Comparison of ENCODE assay signal across 10 cellular contexts in the genomic region with DNA sequence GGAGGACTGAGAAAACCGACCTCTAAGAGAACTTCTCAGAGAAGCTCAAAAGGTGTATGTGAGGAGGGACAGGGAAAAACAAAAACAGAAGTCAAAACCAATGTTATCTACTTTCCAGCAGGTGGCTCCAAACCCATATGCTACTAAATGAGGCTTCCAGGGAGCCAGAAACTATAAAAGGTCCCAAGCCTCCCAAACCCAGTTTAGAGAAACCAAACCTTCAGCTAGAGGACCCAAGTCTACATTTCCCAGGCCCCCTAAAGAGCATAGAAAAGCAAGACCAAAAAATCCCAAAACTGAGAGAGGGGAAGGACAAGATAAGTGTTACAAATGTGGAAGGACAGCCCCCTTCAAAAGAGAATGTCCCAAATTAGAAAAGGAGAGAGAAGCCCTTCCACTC. TPM values are rescaled to one million over a fixed set of nuclear protein-coding genes. Genes with fewer than 3 reads are reported as not detected.
DNase-seq lines count a peak whose midpoint lies in the region; ATAC-seq and TF ChIP-seq lines count a peak whose summit lies in the region.
"Had no signal": no experiment of that assay in that cellular context is flagged by ENCODE, and none has a peak within 500 bp of the region (broad histone marks: within the 10 kb centered on the region; RNA-seq: fewer than 3 reads in every experiment).

No MANE protein-coding gene starts in this region.

- POLR2A ChIA-PET in CD8-positive, alpha-beta T cell (lab: Charles Lee), result interaction anchor here (0.6 kb wide), 1 partner anchor 62 kb away, joined by 3 read pairs; no protein-coding TSS in a partner anchor

- H3K4me1 Mint-ChIP-seq in CD8-positive, alpha-beta T cell (ENCODE audit: low read depth), result no peaks in the 10 kb centered on the region

- no peak for DNase-seq in CD8-positive, alpha-beta T cell
- DNase-seq in GM19238 (ENCODE audit: insufficient read length, low spot score), result peak; percentile 67
- DNase-seq in NCI-H69 (lab: John Stamatoyannopoulos, UW), result peak; percentile 31
- DNase-seq in choroid plexus epithelial cell (ENCODE audit: low read depth), result peak; percentile 62
- DNase-seq in NCI-H1048 (lab: John Stamatoyannopoulos, UW), result no peak
- no peak for DNase-seq in activated effector memory CD4-positive, alpha-beta T cell treated with Interleukin-2 at 50 U/mL for 16 hours

- H3K9me3 ChIP-seq in CD8-positive, alpha-beta T cell (ENCODE audit: low read length), result no peaks in the 10 kb centered on the region
- no peaks in the 10 kb centered on the region for H3K9me3 ChIP-seq in liver (ENCODE audit: control insufficient read depth in 4 of 4, low read length in 3 of 4)
- H3K9me3 ChIP-seq: SJCRH30 had no signal

- peak; percentile 55 for TF ChIP-seq CTCF in CD8-positive, alpha-beta T cell (IDR thresholded peaks at IDR 0.05)
- TF ChIP-seq CTCF in choroid plexus epithelial cell (conservative IDR thresholded peaks at IDR 0.05; ENCODE audit: low read depth, low read length), result peak; percentile 71
- TF ChIP-seq CTCF in liver (IDR thresholded peaks at IDR 0.05; ENCODE audit: low read depth, low read length, missing input control), result peak; percentile 61

- H3K36me3 Mint-ChIP-seq in CD8-positive, alpha-beta T cell, result peaks cover 4% of the 10 kb centered on the region

- TF ChIP-seq RAD21 in liver (IDR thresholded peaks at IDR 0.05), result peak; percentile 83 to 86

- intact Hi-C loops in CD8-positive, alpha-beta T cell (cut with DNase I, micrococcal nuclease), result loop anchor here (1.0 to 10.0 kb wide), 2 partner anchors 33 to 1968 kb away; no protein-coding TSS in a partner anchor

- H3K27me3 Mint-ChIP-seq in CD8-positive, alpha-beta T cell (ENCODE audit: low read depth), result no peaks in the 10 kb centered on the region
- H3K27me3 Mint-ChIP-seq: naive thymus-derived CD8-positive, alpha-beta T cell had no signal

- 10% methylated on average over 1 of the region's 1 CpG for WGBS in liver

- ATAC-seq in CD8-positive, alpha-beta T cell, result peak; percentile 46
- ATAC-seq in GM18858 (IDR thresholded peaks at IDR 0.05; ENCODE audit: unreplicated experiment), result no peak
- ATAC-seq: naive thymus-derived CD8-positive, alpha-beta T cell had no signal

- no peaks in the 10 kb centered on the region for H3K9me3 Mint-ChIP-seq in CD8-positive, alpha-beta T cell
- H3K9me3 Mint-ChIP-seq: naive thymus-derived CD8-positive, alpha-beta T cell had no signal

- H3K36me3 ChIP-seq in CD8-positive, alpha-beta T cell (ENCODE audit: insufficient read depth, low read length), result no peaks in the 10 kb centered on the region
- H3K36me3 ChIP-seq in liver (ENCODE audit: control insufficient read depth in 4 of 4, insufficient read depth in 3 of 4, low read depth in 1 of 4, low read length in 3 of 4), result peaks cover 0 to 24% (median 8%) of the 10 kb centered on the region in 4 donors
- H3K36me3 ChIP-seq: SJCRH30 had no signal

- no peak overlapping the region for H3K4me3 Mint-ChIP-seq in CD8-positive, alpha-beta T cell
- H3K4me3 Mint-ChIP-seq: naive thymus-derived CD8-positive, alpha-beta T cell had no signal

- H3K4me1 ChIP-seq in CD8-positive, alpha-beta T cell (ENCODE audit: insufficient read depth, low read length), result no peaks in the 10 kb centered on the region
- H3K4me1 ChIP-seq in liver (ENCODE audit: control insufficient read depth in 4 of 4, insufficient read depth in 4 of 4, low read length in 3 of 4), result peaks cover 1 to 28% (median 15%) of the 10 kb centered on the region in 4 donors
- H3K4me1 ChIP-seq: SJCRH30 had no signal

- no peak overlapping the region for H3K4me3 ChIP-seq in CD8-positive, alpha-beta T cell (ENCODE audit: low read depth, low read length)
- H3K4me3 ChIP-seq in choroid plexus epithelial cell (ENCODE audit: low read depth, low read length) (no peak overlapping the region), liver (ENCODE audit: low read depth in 1 of 3, low read length in 3 of 3) (no peak overlapping the region)
- H3K4me3 ChIP-seq: SJCRH30 had no signal

- no peak overlapping the region for H3K9ac ChIP-seq in liver (ENCODE audit: low read depth in 1 of 2, low read length in 2 of 2)

- H3K27me3 ChIP-seq in CD8-positive, alpha-beta T cell (ENCODE audit: insufficient read depth, low read length), result no peaks in the 10 kb centered on the region
- H3K27me3 ChIP-seq in liver (ENCODE audit: control insufficient read depth in 4 of 4, insufficient read depth in 4 of 4, low read length in 3 of 4), result no peaks in the 10 kb centered on the region
- H3K27me3 ChIP-seq: SJCRH30 had no signal

- H3K27ac ChIP-seq in CD8-positive, alpha-beta T cell (ENCODE audit: low read depth, low read length), result no peak overlapping the region
- peak overlapping the region in 1 of 2 donors; percentile 16 for H3K27ac ChIP-seq in liver (ENCODE audit: low read depth in 1 of 2, low read length in 2 of 2)
- H3K27ac ChIP-seq: SJCRH30 had no signal

- CTCF ChIA-PET in CD8-positive, alpha-beta T cell (lab: Charles Lee), result interaction anchor here (0.8 to 2.5 kb wide), 7 partner anchors 11 to 58 kb away, joined by 3 to 10 read pairs (median 4); a partner anchor contains a TSS

- H3K27ac Mint-ChIP-seq in CD8-positive, alpha-beta T cell, result no peak overlapping the region

TF ChIP-seq in liver, 16 proteins besides CTCF, POLR2A, EP300 and RAD21 (continues in another document):
- TF ChIP-seq, protein P1, sequence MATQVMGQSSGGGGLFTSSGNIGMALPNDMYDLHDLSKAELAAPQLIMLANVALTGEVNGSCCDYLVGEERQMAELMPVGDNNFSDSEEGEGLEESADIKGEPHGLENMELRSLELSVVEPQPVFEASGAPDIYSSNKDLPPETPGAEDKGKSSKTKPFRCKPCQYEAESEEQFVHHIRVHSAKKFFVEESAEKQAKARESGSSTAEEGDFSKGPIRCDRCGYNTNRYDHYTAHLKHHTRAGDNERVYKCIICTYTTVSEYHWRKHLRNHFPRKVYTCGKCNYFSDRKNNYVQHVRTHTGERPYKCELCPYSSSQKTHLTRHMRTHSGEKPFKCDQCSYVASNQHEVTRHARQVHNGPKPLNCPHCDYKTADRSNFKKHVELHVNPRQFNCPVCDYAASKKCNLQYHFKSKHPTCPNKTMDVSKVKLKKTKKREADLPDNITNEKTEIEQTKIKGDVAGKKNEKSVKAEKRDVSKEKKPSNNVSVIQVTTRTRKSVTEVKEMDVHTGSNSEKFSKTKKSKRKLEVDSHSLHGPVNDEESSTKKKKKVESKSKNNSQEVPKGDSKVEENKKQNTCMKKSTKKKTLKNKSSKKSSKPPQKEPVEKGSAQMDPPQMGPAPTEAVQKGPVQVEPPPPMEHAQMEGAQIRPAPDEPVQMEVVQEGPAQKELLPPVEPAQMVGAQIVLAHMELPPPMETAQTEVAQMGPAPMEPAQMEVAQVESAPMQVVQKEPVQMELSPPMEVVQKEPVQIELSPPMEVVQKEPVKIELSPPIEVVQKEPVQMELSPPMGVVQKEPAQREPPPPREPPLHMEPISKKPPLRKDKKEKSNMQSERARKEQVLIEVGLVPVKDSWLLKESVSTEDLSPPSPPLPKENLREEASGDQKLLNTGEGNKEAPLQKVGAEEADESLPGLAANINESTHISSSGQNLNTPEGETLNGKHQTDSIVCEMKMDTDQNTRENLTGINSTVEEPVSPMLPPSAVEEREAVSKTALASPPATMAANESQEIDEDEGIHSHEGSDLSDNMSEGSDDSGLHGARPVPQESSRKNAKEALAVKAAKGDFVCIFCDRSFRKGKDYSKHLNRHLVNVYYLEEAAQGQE (IDR thresholded peaks at IDR 0.05), result no peak
- no peak for TF ChIP-seq GABPA (IDR thresholded peaks at IDR 0.05 in 1 of 2, conservative IDR thresholded peaks at IDR 0.05 in 1 of 2)
- no peak for TF ChIP-seq TAF1 (conservative IDR thresholded peaks at IDR 0.05)
- TF ChIP-seq FOXA2 (IDR thresholded peaks at IDR 0.05), result no peak
- TF ChIP-seq, protein P2, sequence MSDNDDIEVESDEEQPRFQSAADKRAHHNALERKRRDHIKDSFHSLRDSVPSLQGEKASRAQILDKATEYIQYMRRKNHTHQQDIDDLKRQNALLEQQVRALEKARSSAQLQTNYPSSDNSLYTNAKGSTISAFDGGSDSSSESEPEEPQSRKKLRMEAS (IDR thresholded peaks at IDR 0.05), result no peak
- TF ChIP-seq RXRA (IDR thresholded peaks at IDR 0.05), result no peak
- TF ChIP-seq HNF4G (IDR thresholded peaks at IDR 0.05), result no peak
- TF ChIP-seq NR2F2 (IDR thresholded peaks at IDR 0.05), result no peak
- no peak for TF ChIP-seq EGR1 (IDR thresholded peaks at IDR 0.05; ENCODE audit: low read depth in 2 of 2)
- no peak for TF ChIP-seq JUND (IDR thresholded peaks at IDR 0.05)
- TF ChIP-seq YY1 (IDR thresholded peaks at IDR 0.05), result no peak
- TF ChIP-seq HNF4A (conservative IDR thresholded peaks at IDR 0.05), result no peak
- no peak for TF ChIP-seq FOXA1 (IDR thresholded peaks at IDR 0.05)
- TF ChIP-seq, protein P3, sequence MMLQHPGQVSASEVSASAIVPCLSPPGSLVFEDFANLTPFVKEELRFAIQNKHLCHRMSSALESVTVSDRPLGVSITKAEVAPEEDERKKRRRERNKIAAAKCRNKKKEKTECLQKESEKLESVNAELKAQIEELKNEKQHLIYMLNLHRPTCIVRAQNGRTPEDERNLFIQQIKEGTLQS (IDR thresholded peaks at IDR 0.05), result no peak

RNA-seq across cellular contexts. Expression of a gene that starts 3.7 kb away (rescaled TPM):
- not detected for total RNA-seq in CD8-positive, alpha-beta T cell
- total RNA-seq in liver, result 100 to 1,000 TPM in 1 of 2 donors, 10 to 100 TPM in 1; 94.5 to 129 TPM
- 1,000 to 10,000 TPM in 1 of 2 donors, 100 to 1,000 TPM in 1; 201 to 1,958 TPM for polyA plus RNA-seq in liver
- total RNA-seq: naive thymus-derived CD8-positive, alpha-beta T cell; SJCRH30 had no signal
- polyA plus RNA-seq: naive thymus-derived CD8-positive, alpha-beta T cell had no signal

RNA-seq across cellular contexts. Expression of a gene that starts 12.4 kb away (rescaled TPM):
- total RNA-seq in CD8-positive, alpha-beta T cell, result not detected
- over 10,000 TPM; 13,922 to 117,679 TPM for total RNA-seq in liver
- polyA plus RNA-seq in liver, result over 10,000 TPM; 42,039 to 64,932 TPM
- total RNA-seq: SJCRH30 had no signal

RNA-seq across cellular contexts. Expression of a gene that starts 26.7 kb away (rescaled TPM):
- 10 to 100 TPM; 16.7 to 18.3 TPM for total RNA-seq in CD8-positive, alpha-beta T cell
- 10 to 100 TPM in 1 of 2 donors, 1 to 10 TPM in 1; 5.0 to 11.6 TPM for total RNA-seq in liver
- 1 to 10 TPM; 6.6 to 8.4 TPM for polyA plus RNA-seq in liver

RNA-seq across cellular contexts. Expression of a gene that starts 26.9 kb away (rescaled TPM):
- total RNA-seq in CD8-positive, alpha-beta T cell, result 100 to 1,000 TPM; 122 to 126 TPM
- 10 to 100 TPM; 27.5 to 40.9 TPM for total RNA-seq in liver
- 10 to 100 TPM; 13.9 to 17.9 TPM for polyA plus RNA-seq in liver

RNA-seq across cellular contexts. Expression of a gene that starts 58.2 kb away (rescaled TPM):
- total RNA-seq in CD8-positive, alpha-beta T cell, result 1 to 10 TPM; 2.4 to 3.0 TPM
- total RNA-seq in liver, result 100 to 1,000 TPM in 1 of 2 donors, 10 to 100 TPM in 1; 14.4 to 150 TPM
- 10 to 100 TPM; 62.7 to 96.1 TPM for polyA plus RNA-seq in liver

Comparison
In these comparisons a context has a peak if more than half of its experiments do, and no peak if none do; other contexts are left out.
1. DNase-seq: peak in GM19238 (single experiment), NCI-H69 (single experiment) and choroid plexus epithelial cell (single experiment); none in CD8-positive, alpha-beta T cell (0 of 7), NCI-H1048 (single experiment) and activated effector memory CD4-positive, alpha-beta T cell treated with Interleukin-2 at 50 U/mL for 16 hours (single experiment).
2. RNA of a gene that starts 3.7 kb away (total RNA-seq): 94.5 to 129 TPM in liver; not detected in CD8-positive, alpha-beta T cell; every median in the first group is over 10 times any median in the second.
3. RNA of a gene that starts 12.4 kb away (total RNA-seq): 13,922 to 117,679 TPM in liver; not detected in CD8-positive, alpha-beta T cell; every median in the first group is over 1,000 times any median in the second.
4. Peak in every context shown above with its lines, with median percentiles within 50 percentile points of each other: CTCF ChIP-seq.